In the genomic region with DNA sequence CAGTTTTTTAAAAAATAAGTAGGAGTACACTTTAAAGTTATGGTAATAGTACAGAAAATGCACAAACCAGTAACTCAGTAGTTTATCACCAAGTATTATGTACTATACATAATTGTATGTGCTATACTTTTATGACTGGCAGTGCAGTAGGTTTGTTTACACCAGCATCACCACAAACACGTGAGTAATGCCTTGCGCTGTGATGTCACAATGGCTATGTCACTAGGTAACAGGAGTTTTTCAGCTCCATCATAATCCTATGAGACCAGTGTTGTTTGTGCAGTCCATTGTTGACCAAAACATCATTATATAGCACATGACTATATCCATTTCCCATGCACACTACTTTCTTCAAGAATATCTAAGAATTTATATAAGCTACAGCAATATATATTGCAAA, we compare ENCODE assay signal across 2 cellular contexts.
TF ChIP-seq lines count a peak whose summit lies in the region.

No MANE protein-coding gene starts in this region.

TF ChIP-seq in HepG2, 621 proteins besides CTCF, POLR2A, EP300 and RAD21:
- peak; percentile 63; the same call in 1 of the 2 replicates for TF ChIP-seq CREB1 (IDR thresholded peaks at IDR 0.05)
- no peak for TF ChIP-seq CREB1 (CRISPR knock-in tag; IDR thresholded peaks at IDR 0.05)
- TF ChIP-seq EED (CRISPR knock-in tag; IDR thresholded peaks at IDR 0.05) = no peak

TF ChIP-seq in IMR-90, 13 proteins besides CTCF, POLR2A, EP300 and RAD21:
- TF ChIP-seq CEBPB (IDR thresholded peaks at IDR 0.05; ENCODE audit: low read depth, low read length) = no peak
- no peak for TF ChIP-seq MAZ (IDR thresholded peaks at IDR 0.05; ENCODE audit: borderline replicate concordance, low read depth, low read length)
- no peak for TF ChIP-seq RFX5 (IDR thresholded peaks at IDR 0.05; ENCODE audit: low read depth, low read length)
- TF ChIP-seq, protein P1, sequence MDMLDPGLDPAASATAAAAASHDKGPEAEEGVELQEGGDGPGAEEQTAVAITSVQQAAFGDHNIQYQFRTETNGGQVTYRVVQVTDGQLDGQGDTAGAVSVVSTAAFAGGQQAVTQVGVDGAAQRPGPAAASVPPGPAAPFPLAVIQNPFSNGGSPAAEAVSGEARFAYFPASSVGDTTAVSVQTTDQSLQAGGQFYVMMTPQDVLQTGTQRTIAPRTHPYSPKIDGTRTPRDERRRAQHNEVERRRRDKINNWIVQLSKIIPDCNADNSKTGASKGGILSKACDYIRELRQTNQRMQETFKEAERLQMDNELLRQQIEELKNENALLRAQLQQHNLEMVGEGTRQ (IDR thresholded peaks at IDR 0.05; ENCODE audit: low read depth, low read length) = no peak
- no peak for TF ChIP-seq FOS (IDR thresholded peaks at IDR 0.05; ENCODE audit: low read depth, low read length)
- TF ChIP-seq SMC3 (IDR thresholded peaks at IDR 0.05; ENCODE audit: low read depth, low read length) = no peak
- no peak for TF ChIP-seq MAFK (IDR thresholded peaks at IDR 0.05; ENCODE audit: low read depth, low read length)
- TF ChIP-seq BHLHE40 (IDR thresholded peaks at IDR 0.05; ENCODE audit: low read depth, low read length) = no peak
- TF ChIP-seq CHD1 (IDR thresholded peaks at IDR 0.05; ENCODE audit: low read depth, low read length) = no peak
- TF ChIP-seq, protein P2, sequence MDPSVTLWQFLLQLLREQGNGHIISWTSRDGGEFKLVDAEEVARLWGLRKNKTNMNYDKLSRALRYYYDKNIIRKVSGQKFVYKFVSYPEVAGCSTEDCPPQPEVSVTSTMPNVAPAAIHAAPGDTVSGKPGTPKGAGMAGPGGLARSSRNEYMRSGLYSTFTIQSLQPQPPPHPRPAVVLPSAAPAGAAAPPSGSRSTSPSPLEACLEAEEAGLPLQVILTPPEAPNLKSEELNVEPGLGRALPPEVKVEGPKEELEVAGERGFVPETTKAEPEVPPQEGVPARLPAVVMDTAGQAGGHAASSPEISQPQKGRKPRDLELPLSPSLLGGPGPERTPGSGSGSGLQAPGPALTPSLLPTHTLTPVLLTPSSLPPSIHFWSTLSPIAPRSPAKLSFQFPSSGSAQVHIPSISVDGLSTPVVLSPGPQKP (IDR thresholded peaks at IDR 0.05; ENCODE audit: borderline replicate concordance, low read depth, low read length) = no peak
- no peak for TF ChIP-seq RCOR1 (IDR thresholded peaks at IDR 0.05; ENCODE audit: insufficient replicate concordance, low read length)
- TF ChIP-seq NFE2L2 (IDR thresholded peaks at IDR 0.05; ENCODE audit: low read depth, low read length) = no peak
- TF ChIP-seq MXI1 (IDR thresholded peaks at IDR 0.05; ENCODE audit: borderline replicate concordance, low read depth, low read length) = no peak
TF ChIP-seq in IMR-90: peak in this region for 0.
